30 cellular contexts compared by ENCODE assay signal in genomic region chr4:2427383-2428334, GRCh38. TPM values are rescaled to one million over a fixed set of nuclear protein-coding genes. Genes with fewer than 3 reads are reported as not detected.
"Had no signal": no experiment of that assay in that cellular context is flagged by ENCODE, and none has a peak within 500 bp of the region (broad histone marks: within the 10 kb centered on the region; RNA-seq: fewer than 3 reads in every experiment).

No MANE protein-coding gene starts in this region.

- H3K4me1 Mint-ChIP-seq: activated CD4-positive, alpha-beta T cell treated with anti-CD3 and anti-CD28 coated beads, Interleukin-2, amount 10 ng/mL, durations not matched to agents 24 days and 14 days; activated naive CD4-positive, alpha-beta T cell treated with anti-CD3 and anti-CD28 coated beads, Interleukin-2, amount 10 ng/mL, durations not matched to agents 7 days and 5 days; activated naive CD8-positive, alpha-beta T cell treated with anti-CD3 and anti-CD28 coated beads, Interleukin-2, amount 10 ng/mL, durations not matched to agents 7 days and 5 days; brain; mesothelial cell of epicardium had no signal

- H3K9me3 ChIP-seq: ascending aorta, psoas muscle, thoracic aorta, upper lobe of left lung had no signal

- H3K36me3 ChIP-seq: ascending aorta, thoracic aorta, upper lobe of left lung had no signal

- H3K4me1 ChIP-seq: ascending aorta, parathyroid adenoma, upper lobe of left lung had no signal

- H2AFZ ChIP-seq: parathyroid adenoma had no signal

- H3K9ac ChIP-seq: parathyroid adenoma had no signal

- H3K9me3 Mint-ChIP-seq: activated CD4-positive, alpha-beta memory T cell treated with anti-CD3 and anti-CD28 coated beads for 36 hours; activated CD4-positive, alpha-beta T cell treated with anti-CD3 and anti-CD28 coated beads, Interleukin-2, amount 10 ng/mL, durations not matched to agents 24 days and 14 days; activated naive CD4-positive, alpha-beta T cell treated with anti-CD3 and anti-CD28 coated beads, Interleukin-2, amount 10 ng/mL, durations not matched to agents 7 days and 5 days; activated naive CD8-positive, alpha-beta T cell treated with anti-CD3 and anti-CD28 coated beads, Interleukin-2, amount 10 ng/mL, durations not matched to agents 7 days and 5 days; activated T-cell treated with anti-CD3 and anti-CD28 coated beads, Interleukin-2, amount 50 U/mL, for 24 hours; mesothelial cell of epicardium; naive B cell; T-helper 1 cell treated with Interleukin-12 subunit alpha and Interleukin-12 subunit beta and Interleukin-4 antibody, amounts not matched to agents 30 μg/mL and 1 μg/mL, for 36 hours had no signal

- H3K27ac ChIP-seq: ascending aorta, parathyroid adenoma, psoas muscle, thoracic aorta, upper lobe of left lung, VCaP had no signal

- H3K36me3 Mint-ChIP-seq: activated CD4-positive, alpha-beta memory T cell treated with anti-CD3 and anti-CD28 coated beads for 36 hours; activated naive CD4-positive, alpha-beta T cell treated with anti-CD3 and anti-CD28 coated beads, Interleukin-2, amount 10 ng/mL, durations not matched to agents 7 days and 5 days; activated naive CD8-positive, alpha-beta T cell treated with anti-CD3 and anti-CD28 coated beads, Interleukin-2, amount 10 ng/mL, durations not matched to agents 7 days and 5 days; brain; mesothelial cell of epicardium had no signal

- H3K4me3 Mint-ChIP-seq: activated CD4-positive, alpha-beta memory T cell treated with anti-CD3 and anti-CD28 coated beads for 36 hours; activated CD4-positive, alpha-beta T cell treated with anti-CD3 and anti-CD28 coated beads, Interleukin-2, amount 10 ng/mL, durations not matched to agents 24 days and 14 days; activated naive CD4-positive, alpha-beta T cell treated with anti-CD3 and anti-CD28 coated beads, Interleukin-2, amount 10 ng/mL, durations not matched to agents 7 days and 5 days; activated naive CD8-positive, alpha-beta T cell treated with anti-CD3 and anti-CD28 coated beads, Interleukin-2, amount 10 ng/mL, durations not matched to agents 7 days and 5 days; activated T-cell treated with anti-CD3 and anti-CD28 coated beads, Interleukin-2, amount 50 U/mL, for 24 hours; brain; mesothelial cell of epicardium; naive B cell; nephron progenitor cell; T-helper 1 cell treated with Interleukin-12 subunit alpha and Interleukin-12 subunit beta and Interleukin-4 antibody, amounts not matched to agents 30 μg/mL and 1 μg/mL, for 36 hours had no signal

- H3K79me2 ChIP-seq: parathyroid adenoma had no signal

- H3K27ac Mint-ChIP-seq: activated CD4-positive, alpha-beta memory T cell treated with anti-CD3 and anti-CD28 coated beads for 36 hours; activated CD4-positive, alpha-beta T cell treated with anti-CD3 and anti-CD28 coated beads, Interleukin-2, amount 10 ng/mL, durations not matched to agents 24 days and 14 days; activated naive CD4-positive, alpha-beta T cell treated with anti-CD3 and anti-CD28 coated beads, Interleukin-2, amount 10 ng/mL, durations not matched to agents 7 days and 5 days; activated naive CD8-positive, alpha-beta T cell treated with anti-CD3 and anti-CD28 coated beads, Interleukin-2, amount 10 ng/mL, durations not matched to agents 7 days and 5 days; activated T-cell treated with anti-CD3 and anti-CD28 coated beads, Interleukin-2, amount 50 U/mL, for 24 hours; brain; mesothelial cell of epicardium; nephron progenitor cell; T-helper 1 cell treated with Interleukin-12 subunit alpha and Interleukin-12 subunit beta and Interleukin-4 antibody, amounts not matched to agents 30 μg/mL and 1 μg/mL, for 36 hours had no signal

- H3K27me3 Mint-ChIP-seq: activated CD4-positive, alpha-beta memory T cell treated with anti-CD3 and anti-CD28 coated beads for 36 hours had no signal

- H3K4me2 ChIP-seq: smooth muscle cell had no signal

- DNase-seq: activated CD4-positive, alpha-beta memory T cell treated with anti-CD3 and anti-CD28 coated beads for 36 hours; activated CD4-positive, alpha-beta T cell treated with anti-CD3 and anti-CD28 coated beads, Interleukin-2, amount 10 ng/mL, durations not matched to agents 24 days and 14 days; activated CD8-positive, alpha-beta memory T cell treated with anti-CD3 and anti-CD28 coated beads, Interleukin-2, amount 50 U/mL, for 48 hours; activated gamma-delta T cell; activated naive CD4-positive, alpha-beta T cell treated with anti-CD3 and anti-CD28 coated beads, Interleukin-2, amount 10 ng/mL, durations not matched to agents 7 days and 5 days; activated naive CD8-positive, alpha-beta T cell treated with anti-CD3 and anti-CD28 coated beads, Interleukin-2, amount 10 ng/mL, durations not matched to agents 7 days and 5 days; activated T-cell treated with anti-CD3 and anti-CD28 coated beads, Interleukin-2, amount 50 U/mL, for 24 hours; foreskin fibroblast; naive B cell; nephron progenitor cell; nucleus accumbens; stimulated activated CD4-positive, alpha-beta T cell treated with anti-CD3 and anti-CD28 coated beads, Interleukin-2, amount 100 ng/mL, for 24 hours; stimulated activated naive CD8-positive, alpha-beta T cell treated with anti-CD3 and anti-CD28 coated beads, Interleukin-15, Interleukin-2, amounts not matched to agents 100 U/mL and 50 U/mL, for 24 hours; SW 1271; T-helper 9 cell had no signal

- H3K27me3 ChIP-seq: ascending aorta, upper lobe of left lung had no signal

- H3K4me3 ChIP-seq: ascending aorta, psoas muscle, smooth muscle cell, thoracic aorta, upper lobe of left lung had no signal

- ATAC-seq: activated CD4-positive, CD25-positive, alpha-beta regulatory T cell treated with anti-CD3 and anti-CD28 coated beads, Interleukin-2, amount 50 U/mL, for 24 hours; esophagus mucosa; left cardiac atrium; psoas muscle; stimulated activated naive CD8-positive, alpha-beta T cell treated with anti-CD3 and anti-CD28 coated beads, Interleukin-15, Interleukin-2, amounts not matched to agents 100 U/mL and 50 U/mL, for 24 hours had no signal

RNA-seq across cellular contexts. Expression of gene CFAP99, which starts 8.9 kb away (rescaled TPM):
- total RNA-seq: activated CD4-positive, alpha-beta memory T cell treated with anti-CD3 and anti-CD28 coated beads for 36 hours; activated CD4-positive, alpha-beta T cell treated with anti-CD3 and anti-CD28 coated beads, Interleukin-2, amount 10 ng/mL, durations not matched to agents 24 days and 14 days; activated CD8-positive, alpha-beta memory T cell treated with anti-CD3 and anti-CD28 coated beads for 36 hours; ascending aorta; cardiac septum; left cardiac atrium; mesothelial cell of epicardium; psoas muscle; smooth muscle cell; thoracic aorta had no signal
- polyA plus RNA-seq: smooth muscle cell had no signal

RNA-seq across cellular contexts. Expression of gene ZFYVE28, which starts 9.2 kb away (rescaled TPM):
- polyA plus RNA-seq: smooth muscle cell had no signal
